In the genomic region with DNA sequence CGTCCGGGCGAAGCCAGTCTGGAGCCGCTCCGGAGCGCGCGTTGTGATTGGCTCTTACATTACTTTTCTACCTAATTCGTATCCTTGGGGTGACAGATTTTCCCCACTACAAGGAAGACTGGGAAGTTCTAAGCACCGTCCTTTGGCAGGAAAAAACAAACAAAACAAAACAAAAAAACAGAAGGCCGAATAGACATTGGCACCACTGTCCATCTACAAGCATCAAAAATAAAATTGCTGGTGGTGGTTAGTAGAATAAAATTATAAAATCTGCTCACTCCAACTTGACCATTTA, we compare ENCODE assay signal across 9 cellular contexts.
A peak's percentile ranks its signal among the peaks of the same experiment; 100 is the strongest.
DNase-seq lines count a peak whose midpoint lies in the region; TF ChIP-seq lines count a peak whose summit lies in the region.
"Had no signal": no experiment of that assay in that cellular context is flagged by ENCODE, and none has a peak within 500 bp of the region (broad histone marks: within the 10 kb centered on the region; RNA-seq: fewer than 3 reads in every experiment).

No MANE protein-coding gene starts in this region.

- H3K4me3 ChIP-seq in HFF-Myc (replicated peaks; ENCODE audit: low read depth, low read length) (peak overlapping the region; percentile 71), mucosa of rectum (ENCODE audit: low read length in 2 of 2) (peak overlapping the region; percentile 83 to 99)
- H3K4me3 ChIP-seq in effector memory CD4-positive, alpha-beta T cell (ENCODE audit: insufficient read depth, low read depth, low read length, poor library complexity, severe bottlenecking) = peak overlapping the region; percentile 70

- peaks cover 7% of the 10 kb centered on the region for H3K27me3 ChIP-seq in effector memory CD4-positive, alpha-beta T cell (replicated peaks; ENCODE audit: control insufficient read depth, insufficient read depth, low read length, poor library complexity, severe bottlenecking)
- H3K27me3 ChIP-seq in mucosa of rectum (ENCODE audit: control insufficient read depth in 2 of 2, insufficient read depth in 2 of 2, low read length in 2 of 2) = no peaks in the 10 kb centered on the region

- no peak for TF ChIP-seq CTCF in HFF-Myc (IDR thresholded peaks at IDR 0.05; ENCODE audit: low read depth, low read length, missing control alignments)

- H3K4me1 ChIP-seq in effector memory CD4-positive, alpha-beta T cell (ENCODE audit: control insufficient read depth, insufficient read depth, low read length, poor library complexity, severe bottlenecking) = peaks cover 11% of the 10 kb centered on the region
- peaks cover 10 to 12% of the 10 kb centered on the region in 2 donors for H3K4me1 ChIP-seq in mucosa of rectum (ENCODE audit: control insufficient read depth in 2 of 2, insufficient read depth in 2 of 2, low read length in 2 of 2)

- peak overlapping the region; percentile 49 for H3K27ac ChIP-seq in effector memory CD4-positive, alpha-beta T cell (ENCODE audit: insufficient read depth, low read length, poor library complexity, severe bottlenecking)
- peak overlapping the region; percentile 98 to 99 for H3K27ac ChIP-seq in mucosa of rectum (ENCODE audit: low read depth in 2 of 2, low read length in 2 of 2)
- H3K27ac ChIP-seq: BLaER1 had no signal

- peak overlapping the region; percentile 91 to 96 for H3K9ac ChIP-seq in mucosa of rectum (ENCODE audit: low read depth in 1 of 2, low read length in 2 of 2)
- H3K9ac ChIP-seq: BLaER1 had no signal

- H3K9me3 ChIP-seq in effector memory CD4-positive, alpha-beta T cell (ENCODE audit: control insufficient read depth, low read length) = no peaks in the 10 kb centered on the region
- H3K9me3 ChIP-seq in mucosa of rectum (ENCODE audit: control insufficient read depth in 2 of 2, low read length in 2 of 2) = no peaks in the 10 kb centered on the region

- H3K36me3 ChIP-seq in effector memory CD4-positive, alpha-beta T cell (ENCODE audit: control insufficient read depth, insufficient read depth, low read length) = no peaks in the 10 kb centered on the region
- H3K36me3 ChIP-seq in mucosa of rectum (ENCODE audit: control insufficient read depth in 2 of 2, insufficient read depth in 2 of 2, low read length in 2 of 2) = no peaks in the 10 kb centered on the region
- H3K36me3 ChIP-seq: BLaER1 had no signal

- DNase-seq in NCI-H1092 (lab: John Stamatoyannopoulos, UW) = peak; percentile 81
- DNase-seq in NCI-H1092 treated with DMSO at 0.1 percent for 48 hours (lab: John Stamatoyannopoulos, UW) = no peak
- DNase-seq in HFF-Myc (ENCODE audit: extremely low read depth, low read depth) = no peak
- DNase-seq in NCI-H2171 (lab: John Stamatoyannopoulos, UW) = peak; percentile 53
- DNase-seq in effector memory CD4-positive, alpha-beta T cell = no peak
- DNase-seq in foreskin melanocyte = no peak
- DNase-seq in effector CD4-positive, alpha-beta T cell = no peak

Comparison
In these comparisons a context has a peak if more than half of its experiments do, and no peak if none do; other contexts are left out.
1. DNase-seq: peak in NCI-H1092 (single experiment) and NCI-H2171 (single experiment); none in NCI-H1092 treated with DMSO at 0.1 percent for 48 hours (single experiment), HFF-Myc (single experiment), effector memory CD4-positive, alpha-beta T cell (0 of 3), foreskin melanocyte (single experiment) and effector CD4-positive, alpha-beta T cell (single experiment).
2. Peak in every context shown above with its lines, with median percentiles within 50 percentile points of each other: H3K4me3 ChIP-seq.